14 cellular contexts compared by ENCODE assay signal in the genomic region with DNA sequence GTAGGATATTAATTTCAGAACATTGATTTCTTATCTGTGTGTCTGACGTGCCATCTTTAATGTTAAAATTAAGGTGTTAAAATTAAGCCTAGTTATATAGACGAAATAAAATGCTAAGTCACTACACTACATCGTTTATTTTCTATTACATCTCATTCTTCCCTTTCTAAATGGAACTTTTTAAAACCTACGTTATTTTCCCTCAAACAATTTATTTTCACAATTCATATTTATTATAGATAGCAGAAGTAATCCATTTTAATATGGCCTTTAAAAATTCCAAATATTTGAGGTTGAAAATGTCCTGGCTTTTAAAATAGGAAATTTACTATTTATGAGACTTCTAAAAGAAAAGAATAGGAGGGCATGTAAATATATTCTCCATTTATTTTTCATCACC. TPM values are rescaled to one million over a fixed set of nuclear protein-coding genes. Genes with fewer than 3 reads are reported as not detected.
"Had no signal": no experiment of that assay in that cellular context is flagged by ENCODE, and none has a peak within 500 bp of the region (broad histone marks: within the 10 kb centered on the region; RNA-seq: fewer than 3 reads in every experiment).

No MANE protein-coding gene starts in this region.

RNA-seq across cellular contexts. Expression of a gene that starts 2.1 kb away (rescaled TPM):
- total RNA-seq: activated B cell treated with CpG ODN at 0.5 μM for 24 hours; activated CD4-positive, alpha-beta memory T cell treated with anti-CD3 and anti-CD28 coated beads for 36 hours; activated CD4-positive, alpha-beta memory T cell treated with anti-CD3 and anti-CD28 coated beads, Interleukin-2, amount 10 ng/mL, durations not matched to agents 7 days and 5 days; activated CD4-positive, alpha-beta T cell treated with anti-CD3 and anti-CD28 coated beads for 36 hours; activated CD4-positive, alpha-beta T cell treated with anti-CD3 and anti-CD28 coated beads, Interleukin-2, amount 10 ng/mL, durations not matched to agents 24 days and 14 days; T-helper 17 cell; T-helper 2 cell treated with Interferon-gamma antibody and Interleukin-4, amounts not matched to agents 100 ng/mL and 5 ng/mL, for 36 hours; WTC11 had no signal

RNA-seq across cellular contexts. Expression of a gene that starts 51.6 kb away (rescaled TPM):
- total RNA-seq: activated B cell treated with CpG ODN at 0.5 μM for 24 hours; activated CD4-positive, alpha-beta memory T cell treated with anti-CD3 and anti-CD28 coated beads for 36 hours; activated CD4-positive, alpha-beta memory T cell treated with anti-CD3 and anti-CD28 coated beads, Interleukin-2, amount 10 ng/mL, durations not matched to agents 7 days and 5 days; activated CD4-positive, alpha-beta T cell treated with anti-CD3 and anti-CD28 coated beads for 36 hours; activated CD4-positive, alpha-beta T cell treated with anti-CD3 and anti-CD28 coated beads, Interleukin-2, amount 10 ng/mL, durations not matched to agents 24 days and 14 days; activated CD4-positive, alpha-beta T cell treated with anti-CD3 and anti-CD28 coated beads, Interleukin-2, amount 10 ng/mL, durations not matched to agents 7 days and 5 days; activated CD8-positive, alpha-beta memory T cell treated with anti-CD3 and anti-CD28 coated beads for 36 hours; activated CD8-positive, alpha-beta memory T cell treated with anti-CD3 and anti-CD28 coated beads, Interleukin-2, amount 10 ng/mL, durations not matched to agents 7 days and 5 days; activated CD8-positive, alpha-beta T cell treated with anti-CD3 and anti-CD28 coated beads for 36 hours; activated CD8-positive, alpha-beta T cell treated with anti-CD3 and anti-CD28 coated beads, Interleukin-2, amount 10 ng/mL, durations not matched to agents 7 days and 5 days; T-helper 1 cell treated with Interleukin-12 subunit alpha and Interleukin-12 subunit beta and Interleukin-4 antibody, amounts not matched to agents 30 ng/mL and 1 ng/mL, for 36 hours; T-helper 2 cell treated with Interferon-gamma antibody and Interleukin-4, amounts not matched to agents 100 ng/mL and 5 ng/mL, for 36 hours had no signal
